12 cellular contexts compared by ENCODE assay signal in genomic region chr10:490891-491571, GRCh38.
DNase-seq lines count a peak whose midpoint lies in the region; ATAC-seq lines count a peak whose summit lies in the region.
"Had no signal": no experiment of that assay in that cellular context is flagged by ENCODE, and none has a peak within 500 bp of the region (broad histone marks: within the 10 kb centered on the region; RNA-seq: fewer than 3 reads in every experiment).

No MANE protein-coding gene starts in this region.

- DNase-seq in GM04504 (ENCODE audit: low read depth) (peak; percentile 58), epidermal melanocyte (ENCODE audit: insufficient read length, low spot score) (peak; percentile 45), left lobe of liver (ENCODE audit: low spot score) (no peak), COLO829 (ENCODE audit: low spot score) (no peak), NCI-H510A treated with DMSO at 0.1 percent for 48 hours (lab: John Stamatoyannopoulos, UW) (no peak)
- DNase-seq: activated CD4-positive, alpha-beta T cell treated with anti-CD3 and anti-CD28 coated beads, Interleukin-2, amount 50 U/mL, for 4 hours; DMS153; MG63 had no signal

- H3K36me3 ChIP-seq in skeletal muscle satellite cell (ENCODE audit: insufficient read depth, low read length): no peaks in the 10 kb centered on the region

- peak overlapping the region; percentile 28 for H3K4me3 ChIP-seq in skeletal muscle satellite cell (ENCODE audit: low read length)
- H3K4me3 ChIP-seq: lung, MG63 had no signal

- no peaks in the 10 kb centered on the region for H3K9me3 ChIP-seq in skeletal muscle satellite cell (replicated peaks; ENCODE audit: low read length)
- H3K9me3 ChIP-seq: MG63 had no signal

- H3K9ac ChIP-seq in skeletal muscle satellite cell (ENCODE audit: low read depth, low read length): peak overlapping the region; percentile 26

- peaks cover 11% of the 10 kb centered on the region for H3K4me1 ChIP-seq in skeletal muscle satellite cell (ENCODE audit: control insufficient read depth, insufficient read depth, low read length)

- peak; percentile 19 for ATAC-seq in left lobe of liver
- no peak for ATAC-seq in GM18519 (IDR thresholded peaks at IDR 0.05; ENCODE audit: low FRiP score, unreplicated experiment)
- no peak for ATAC-seq in GM19035 (IDR thresholded peaks at IDR 0.05; ENCODE audit: unreplicated experiment)

- H3K4me2 ChIP-seq in skeletal muscle satellite cell (ENCODE audit: low read length): peak overlapping the region; percentile 53

- no peaks in the 10 kb centered on the region for H3K27me3 ChIP-seq in skeletal muscle satellite cell (ENCODE audit: control insufficient read depth, insufficient read depth, low read length)
- H3K27me3 ChIP-seq: MG63 had no signal

Comparison
In these comparisons a context has a peak if more than half of its experiments do, and no peak if none do; other contexts are left out.
1. DNase-seq: peak in GM04504 (single experiment) and epidermal melanocyte (single experiment); none in left lobe of liver (single experiment), COLO829 (single experiment) and NCI-H510A treated with DMSO at 0.1 percent for 48 hours (single experiment).